ENCODE assay signal across 8 cellular contexts in genomic region chr19:46860125-46860845, GRCh38. TPM values are rescaled to one million over a fixed set of nuclear protein-coding genes. Genes with fewer than 3 reads are reported as not detected.
A peak's percentile ranks its signal among the peaks of the same experiment; 100 is the strongest.
DNase-seq lines count a peak whose midpoint lies in the region; ATAC-seq and TF ChIP-seq lines count a peak whose summit lies in the region.

No MANE protein-coding gene starts in this region.

- peaks cover 7% of the 10 kb centered on the region for H3K27me3 Mint-ChIP-seq in endodermal cell (ENCODE audit: insufficient read depth)
- H3K27me3 Mint-ChIP-seq in mesothelial cell of epicardium (ENCODE audit: low read depth), result no peaks in the 10 kb centered on the region

- H3K9ac ChIP-seq in HUES48 (ENCODE audit: low read depth, low read length) (peak overlapping the region; percentile 94), NT2/D1 (ENCODE audit: insufficient read length, low read depth) (peak overlapping the region; percentile 98), endodermal cell (ENCODE audit: extremely low read depth, low read length, poor library complexity, severe bottlenecking) (peak overlapping the region; percentile 80)

- TF ChIP-seq CTCF in endodermal cell (conservative IDR thresholded peaks at IDR 0.05) (no peak), mesothelial cell of epicardium (IDR thresholded peaks at IDR 0.05; ENCODE audit: unreplicated experiment) (no peak)

- peaks cover 4% of the 10 kb centered on the region for H3K27me3 ChIP-seq in HUES48 (ENCODE audit: control insufficient read depth, insufficient read depth, low read length)
- H3K27me3 ChIP-seq in NT2/D1 (ENCODE audit: insufficient read depth, insufficient read length), result no peaks in the 10 kb centered on the region
- H3K27me3 ChIP-seq in endodermal cell (ENCODE audit: control insufficient read depth, insufficient read depth, low read length, poor library complexity, severe bottlenecking), result peaks cover 25% of the 10 kb centered on the region

- H3K36me3 Mint-ChIP-seq in endodermal cell (ENCODE audit: low read depth) (peaks cover 2% of the 10 kb centered on the region), mesothelial cell of epicardium (no peaks in the 10 kb centered on the region)

- ATAC-seq in GM21423 (IDR thresholded peaks at IDR 0.05; ENCODE audit: unreplicated experiment), result peak; percentile 77

- H3K4me1 ChIP-seq in HUES48 (ENCODE audit: control insufficient read depth, insufficient read depth, low read length) (peaks cover 32% of the 10 kb centered on the region), NT2/D1 (ENCODE audit: insufficient read depth, insufficient read length) (peaks cover 4% of the 10 kb centered on the region), endodermal cell (ENCODE audit: control insufficient read depth, insufficient read depth, low read length) (no peaks in the 10 kb centered on the region)

- H3K27ac ChIP-seq in HUES48 (ENCODE audit: low read depth, low read length) (peak overlapping the region; percentile 99), endodermal cell (ENCODE audit: low read depth, low read length) (peak overlapping the region; percentile 99)

- peaks cover 9% of the 10 kb centered on the region for H3K4me1 Mint-ChIP-seq in endodermal cell
- peaks cover 9% of the 10 kb centered on the region for H3K4me1 Mint-ChIP-seq in mesothelial cell of epicardium

- H3K9me3 Mint-ChIP-seq in endodermal cell (no peaks in the 10 kb centered on the region), mesothelial cell of epicardium (no peaks in the 10 kb centered on the region)

- H3K27ac Mint-ChIP-seq in endodermal cell (peak overlapping the region; percentile 78), mesothelial cell of epicardium (peak overlapping the region; percentile 91)

- 0% methylated on average over 37 to 87 of the region's 89 CpGs for WGBS in endodermal cell (ENCODE audit: insufficient coverage in 1 of 2, insufficient read length in 1 of 2), 2 experiments

- peak; percentile 99 for DNase-seq in COR-L47 (lab: John Stamatoyannopoulos, UW)
- DNase-seq in NT2/D1 (ENCODE audit: low read depth, low spot score), result peak; percentile 91
- peak; percentile 94 for DNase-seq in activated CD8-positive, alpha-beta memory T cell treated with anti-CD3 and anti-CD28 coated beads, Interleukin-2, amount 50 U/mL, for 24 hours (ENCODE audit: extremely low read depth)
- peak; percentile 99 for DNase-seq in endodermal cell
- peak; percentile 95 to 96 for DNase-seq in mesothelial cell of epicardium (ENCODE audit: low spot score in 2 of 2, unreplicated experiment in 2 of 2)
- peak; percentile 95 to 96 for DNase-seq in stimulated activated CD8-positive, alpha-beta memory T cell treated with anti-CD3 and anti-CD28 coated beads, Interleukin-15, amount 100 ng/mL, for 48 hours (ENCODE audit: low read depth in 2 of 2)

- no peaks in the 10 kb centered on the region for H3K9me3 ChIP-seq in HUES48 (ENCODE audit: control insufficient read depth, insufficient read depth, low read length)
- H3K9me3 ChIP-seq in NT2/D1 (ENCODE audit: insufficient read depth, low read length), result no peaks in the 10 kb centered on the region
- H3K9me3 ChIP-seq in endodermal cell (ENCODE audit: control insufficient read depth, low read length), result no peaks in the 10 kb centered on the region

- H3K36me3 ChIP-seq in HUES48 (ENCODE audit: control insufficient read depth, insufficient read depth, low read length) (no peaks in the 10 kb centered on the region), NT2/D1 (ENCODE audit: insufficient read depth, insufficient read length, low read length) (peaks cover under 1% of the 10 kb centered on the region), endodermal cell (ENCODE audit: control insufficient read depth, insufficient read depth, low read length) (no peaks in the 10 kb centered on the region)

- H3K4me3 Mint-ChIP-seq in endodermal cell (no peak overlapping the region), mesothelial cell of epicardium (peak overlapping the region; percentile 81)

- H3K4me3 ChIP-seq in HUES48 (ENCODE audit: low read depth, low read length) (peak overlapping the region; percentile 83), NT2/D1 (ENCODE audit: insufficient read length, low read depth) (peak overlapping the region; percentile 88), endodermal cell (ENCODE audit: low read length) (peak overlapping the region; percentile 83)

RNA-seq across cellular contexts. Expression of gene ARHGAP35, which starts 0.5 kb away (rescaled TPM):
- 10 to 100 TPM; 41.4 to 41.6 TPM for total RNA-seq in endodermal cell
- polyA plus RNA-seq in endodermal cell (2013, experiment 1 of 2), result 42.6 TPM
- polyA plus RNA-seq in endodermal cell (2013, experiment 2 of 2), result 40.6 TPM
- total RNA-seq in mesothelial cell of epicardium, result 74.9 to 77.9 TPM (median 77.4 TPM) in 3 replicates

RNA-seq across cellular contexts. Expression of gene AP2S1, which starts 9.6 kb away (rescaled TPM):
- total RNA-seq in endodermal cell (100 to 1,000 TPM; 162 to 214 TPM), mesothelial cell of epicardium (97.5 to 109 TPM (median 107 TPM) in 3 replicates)
- 187 TPM for polyA plus RNA-seq in endodermal cell (2013, experiment 1 of 2)
- polyA plus RNA-seq in endodermal cell (2013, experiment 2 of 2), result 181 TPM

Comparison
In these comparisons a context has a peak if more than half of its experiments do, and no peak if none do; other contexts are left out.
1. Peak in every context shown above with its lines: DNase-seq, ATAC-seq, H3K4me3 ChIP-seq and H3K27ac ChIP-seq.